In the genomic region with DNA sequence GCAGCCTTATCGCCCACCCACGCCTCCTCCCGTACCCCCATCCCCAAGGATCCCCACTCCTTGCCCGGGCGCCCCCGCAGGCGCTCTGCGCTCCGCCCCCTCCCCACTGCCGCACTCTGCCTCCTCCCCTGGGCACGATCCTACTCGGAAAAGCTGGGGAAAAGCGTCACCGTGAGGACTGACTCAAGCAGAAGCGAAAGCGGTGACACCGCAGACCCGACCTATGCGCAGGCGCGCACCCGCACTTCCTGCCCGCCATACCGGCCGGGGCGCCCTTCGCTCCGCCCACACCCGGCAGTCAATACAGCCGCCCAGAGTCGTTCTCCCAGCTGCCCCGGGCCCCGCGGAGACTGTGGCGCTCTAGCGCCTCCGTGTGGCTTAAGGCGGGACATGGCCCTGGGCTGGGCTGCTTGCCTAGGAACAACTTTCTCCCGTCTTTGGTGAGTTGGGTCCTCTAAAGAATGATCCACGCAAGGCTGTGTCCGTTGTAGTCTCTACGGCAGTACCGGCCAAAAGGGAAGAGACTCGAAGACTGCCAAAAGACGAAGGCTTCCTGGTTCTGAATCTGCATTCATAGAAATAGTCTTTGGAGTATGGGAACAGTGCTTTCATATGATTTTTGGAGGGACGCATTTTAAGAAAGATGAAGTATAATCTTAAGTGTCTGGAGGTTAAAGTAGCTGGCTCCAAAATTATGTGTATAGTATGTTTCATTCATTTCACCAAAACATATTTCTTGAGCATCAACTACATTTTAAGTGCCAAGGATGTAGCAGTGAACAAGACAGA, we compare ENCODE assay signal across 8 cellular contexts. TPM values are rescaled to one million over a fixed set of nuclear protein-coding genes. Genes with fewer than 3 reads are reported as not detected.
A peak's percentile ranks its signal among the peaks of the same experiment; 100 is the strongest.
DNase-seq lines count a peak whose midpoint lies in the region; ATAC-seq and TF ChIP-seq lines count a peak whose summit lies in the region.

Gene OMA1, minus strand, starts transcription at position 207 of the 789 bp plus-strand sequence. CDS start 7,432 bp downstream, outside the sequence.

- H3K36me3 Mint-ChIP-seq in T-cell, result no peaks in the 10 kb centered on the region

- H3K4me3 Mint-ChIP-seq in T-cell, result peak within 1 kb of the TSS; percentile 92

- H3K4me3 ChIP-seq in adrenal gland (peak within 1 kb of the TSS in 3 of 4 donors; percentile 5 to 83 (median 79)), heart left ventricle (peak within 1 kb of the TSS; percentile 60 to 97 (median 83))

- POLR2A ChIA-PET in T-cell (lab: Charles Lee), result interaction anchor here in 1 of 2 donors (0.6 kb wide), 1 partner anchor 237 kb away, joined by 7 read pairs; the partner anchor contains the start of gene JUN

- H3K36me3 ChIP-seq in adrenal gland (replicated peaks in 1 of 2), result no peaks in the 10 kb centered on the region
- H3K36me3 ChIP-seq in heart left ventricle, result no peaks in the 10 kb centered on the region

- peak within 1 kb of the TSS; percentile 95 to 100 (median 99) for H3K27ac ChIP-seq in adrenal gland
- peak within 1 kb of the TSS; percentile 96 to 100 (median 99) for H3K27ac ChIP-seq in heart left ventricle

- H3K27me3 Mint-ChIP-seq in T-cell, result peaks cover 0 to 2% of the 10 kb centered on the region in 2 donors

- DNase-seq in NCI-H1436 (lab: John Stamatoyannopoulos, UW), result peak; percentile 94
- DNase-seq in T-cell, result peak; percentile 94 to 98 (median 97)
- peak; percentile 97 to 99 (median 98) for DNase-seq in adrenal gland
- DNase-seq in heart left ventricle, result peak; percentile 97 to 99 (median 99)
- DNase-seq in posterior vena cava (ENCODE audit: low spot score), result peak; percentile 100
- peak; percentile 97 for DNase-seq in ureter (ENCODE audit: low spot score)

- no peaks in the 10 kb centered on the region for H3K9me3 Mint-ChIP-seq in T-cell

- TF ChIP-seq CTCF in GM12874 (IDR thresholded peaks at IDR 0.05; ENCODE audit: insufficient read depth, low read depth, low read length), result peak; percentile 97
- peak; percentile 96 to 99 (median 98) for TF ChIP-seq CTCF in adrenal gland (IDR thresholded peaks at IDR 0.05)
- TF ChIP-seq CTCF in heart left ventricle (IDR thresholded peaks at IDR 0.05), result peak; percentile 94 to 99 (median 97)

- WGBS in adrenal gland, 4 donors, result 0 to 2% (median 1%) methylated on average over 22 to 46 of the region's 46 CpGs
- 1 to 2% (median 1%) methylated on average over 33 to 46 of the region's 46 CpGs for WGBS in heart left ventricle, 4 donors

- H3K27ac Mint-ChIP-seq in T-cell, result peak within 1 kb of the TSS; percentile 96 to 98

- CTCF ChIA-PET in T-cell (lab: Charles Lee), result interaction anchor here (0.5 to 4.2 kb wide), 13 partner anchors 19 to 1716 kb away, joined by 3 to 33 read pairs (median 4); no protein-coding TSS in a partner anchor

- peaks cover 24 to 32% (median 27%) of the 10 kb centered on the region in 3 donors for H3K4me1 Mint-ChIP-seq in T-cell

- intact Hi-C loops in adrenal gland (cut with DNase I) (loop anchor here in 1 of 2 donors (10.0 kb wide), 1 partner anchor 108 kb away; no protein-coding TSS in a partner anchor), heart left ventricle (cut with DNase I) (loop anchor here (1.0 to 10.0 kb wide), 8 partner anchors 30 to 1714 kb away; partner anchors contain the start of gene DAB1 (in 2 of the 10)), posterior vena cava (cut with DNase I) (loop anchor here (10.0 kb wide), 1 partner anchor 108 kb away; no protein-coding TSS in a partner anchor)

- H3K4me1 ChIP-seq in adrenal gland (replicated peaks in 1 of 2), result peaks cover 9 to 13% of the 10 kb centered on the region in 2 donors
- H3K4me1 ChIP-seq in heart left ventricle, result peaks cover 0 to 17% (median 11%) of the 10 kb centered on the region in 12 donors

- peak; percentile 96 for ATAC-seq in HG02798 (IDR thresholded peaks at IDR 0.05; ENCODE audit: poor library complexity, unreplicated experiment)
- peak; percentile 93 to 94 (median 93) for ATAC-seq in T-cell (replicated peaks in 1 of 4)
- ATAC-seq in heart left ventricle, result peak; percentile 99

- no peaks in the 10 kb centered on the region for H3K9me3 ChIP-seq in adrenal gland (replicated peaks in 1 of 3)
- no peaks in the 10 kb centered on the region for H3K9me3 ChIP-seq in heart left ventricle

- TF ChIP-seq POLR2A in adrenal gland (IDR thresholded peaks at IDR 0.05) (peak; percentile 85 to 93), heart left ventricle (IDR thresholded peaks at IDR 0.05) (peak in 1 of 2 donors; percentile 83)

- H3K27me3 ChIP-seq in adrenal gland, result no peaks in the 10 kb centered on the region
- no peaks in the 10 kb centered on the region for H3K27me3 ChIP-seq in heart left ventricle

RNA-seq across cellular contexts. Expression of gene OMA1, which starts in this region (rescaled TPM):
- total RNA-seq in T-cell (10 to 100 TPM; 31.3 to 50.4 (median 43.9) TPM), adrenal gland (10 to 100 TPM; 16.2 to 43.5 (median 30.3) TPM), heart left ventricle (10 to 100 TPM; 23.5 to 44.5 (median 37.2) TPM), posterior vena cava (10 to 100 TPM; 14.1 to 27.2 TPM), ureter (50.8 TPM)
- polyA plus RNA-seq in adrenal gland (10 to 100 TPM; 18.4 to 44.9 (median 41.3) TPM), heart left ventricle (10 to 100 TPM in 1 of 2 donors, 1 to 10 TPM in 1; 9.6 to 22.5 TPM)

Comparison
In these comparisons a context has a peak if more than half of its experiments do, and no peak if none do; other contexts are left out.
1. Peak in every context shown above with its lines: DNase-seq, ATAC-seq, H3K4me3 ChIP-seq and H3K27ac ChIP-seq.